Comparison of ENCODE assay signal across 6 cellular contexts in genomic region chr11:30133308-30133707, GRCh38.
"Had no signal": no experiment of that assay in that cellular context is flagged by ENCODE, and none has a peak within 500 bp of the region (broad histone marks: within the 10 kb centered on the region; RNA-seq: fewer than 3 reads in every experiment).

No MANE protein-coding gene starts in this region.

- ATAC-seq: HCT116, HepG2 had no signal

- H3K9ac ChIP-seq: GM23248 had no signal

- DNase-seq: GM23248, H9, HFFc6, KBM-7 had no signal

- H3K4me3 ChIP-seq: GM23248 had no signal

- H2AFZ ChIP-seq: GM23248 had no signal

- H3K27ac ChIP-seq: GM23248 had no signal
